In the genomic region with DNA sequence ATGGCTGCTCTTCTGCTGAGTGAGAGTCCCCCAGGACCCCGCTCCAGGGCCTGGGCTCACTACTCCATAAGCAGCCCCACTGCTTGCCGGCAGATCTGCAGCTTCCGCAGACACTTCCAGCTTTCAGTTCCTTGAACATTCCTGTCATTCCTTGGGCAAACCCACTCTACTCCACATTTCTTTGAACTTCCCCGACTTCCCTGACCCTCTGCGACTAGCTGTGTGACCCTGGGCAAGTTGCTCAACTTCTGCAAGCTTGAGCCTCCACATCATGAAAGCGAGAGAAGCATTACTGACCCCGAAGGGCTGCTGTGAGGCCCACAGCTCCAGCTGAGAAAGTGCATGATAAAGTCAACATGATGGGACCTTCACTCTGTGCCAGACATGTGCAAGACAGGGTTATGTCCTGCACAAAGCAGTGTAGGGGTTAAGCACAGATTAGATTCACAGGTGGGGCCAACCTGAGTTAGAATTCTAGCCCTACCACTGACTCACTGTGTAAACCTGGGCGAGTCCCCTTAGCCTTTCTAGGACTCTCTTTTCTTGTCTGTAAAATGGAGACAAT, we compare ENCODE assay signal across 14 cellular contexts. TPM values are rescaled to one million over a fixed set of nuclear protein-coding genes. Genes with fewer than 3 reads are reported as not detected.
DNase-seq lines count a peak whose midpoint lies in the region; ATAC-seq and TF ChIP-seq lines count a peak whose summit lies in the region.
"Had no signal": no experiment of that assay in that cellular context is flagged by ENCODE, and none has a peak within 500 bp of the region (broad histone marks: within the 10 kb centered on the region; RNA-seq: fewer than 3 reads in every experiment).

No MANE protein-coding gene starts in this region.

- TF ChIP-seq CTCF in fibroblast of mammary gland (conservative IDR thresholded peaks at IDR 0.05; ENCODE audit: control insufficient read depth, insufficient read depth, low read depth, low read length): no peak
- no peak for TF ChIP-seq CTCF in upper lobe of right lung (IDR thresholded peaks at IDR 0.05)

- no peak overlapping the region for H3K23ac ChIP-seq in mesenchymal stem cell (ENCODE audit: low read length in 2 of 2)

- no peak overlapping the region for H2BK120ac ChIP-seq in mesenchymal stem cell (ENCODE audit: low read depth, low read length)

- no peak overlapping the region for H3K14ac ChIP-seq in mesenchymal stem cell (ENCODE audit: low read length in 2 of 2)

- no peak overlapping the region for H3K4ac ChIP-seq in mesenchymal stem cell (ENCODE audit: low read depth in 1 of 2, low read length in 2 of 2)

- no peak overlapping the region for H2AK5ac ChIP-seq in mesenchymal stem cell (ENCODE audit: low read length, severe bottlenecking)

- H3K27ac ChIP-seq in mesenchymal stem cell (ENCODE audit: low read length, poor library complexity, severe bottlenecking) (no peak overlapping the region), upper lobe of right lung (peak overlapping the region; percentile 6)
- H3K27ac ChIP-seq: body of pancreas had no signal

- no peak overlapping the region for H2BK12ac ChIP-seq in mesenchymal stem cell (ENCODE audit: low read length in 2 of 2)

- no peaks in the 10 kb centered on the region for H3K36me3 ChIP-seq in mesenchymal stem cell (ENCODE audit: control insufficient read depth in 1 of 2, insufficient read depth in 2 of 2, low read depth in 1 of 2, low read length in 2 of 2)
- H3K36me3 ChIP-seq in upper lobe of right lung: no peaks in the 10 kb centered on the region

- in situ Hi-C loops in G401 (cut with HindIII; ENCODE audit: low sequenced_read_pairs): no loop called here

- peak; percentile 83 for ATAC-seq in upper lobe of right lung
- no peak for ATAC-seq in stimulated activated naive CD8-positive, alpha-beta T cell treated with anti-CD3 and anti-CD28 coated beads, Interleukin-15, Interleukin-2, amounts not matched to agents 100 U/mL and 50 U/mL, for 24 hours
- ATAC-seq: body of pancreas, left ventricle myocardium superior had no signal

- DNase-seq in activated effector memory CD4-positive, alpha-beta T cell treated with anti-CD3 and anti-CD28 coated beads, Interleukin-2, amount 50 U/mL, for 16 hours: peak; percentile 42
- DNase-seq in activated effector memory CD4-positive, alpha-beta T cell treated with Interleukin-2 at 50 U/mL for 16 hours: no peak
- DNase-seq in fibroblast of mammary gland (ENCODE audit: low read depth) (peak; percentile 33), mesenchymal stem cell (peak; percentile 74), upper lobe of right lung (no peak), G401 (ENCODE audit: low spot score) (no peak), NCI-H2196 (lab: John Stamatoyannopoulos, UW; ENCODE audit: unreplicated experiment) (no peak)
- DNase-seq in stimulated activated naive CD8-positive, alpha-beta T cell treated with anti-CD3 and anti-CD28 coated beads, Interleukin-15, Interleukin-2, amounts not matched to agents 100 U/mL and 50 U/mL, for 24 hours: no peak
- DNase-seq: activated CD4-positive, alpha-beta memory T cell treated with anti-CD3 and anti-CD28 coated beads for 36 hours; effector CD8-positive, alpha-beta T cell; left ventricle myocardium superior; NCI-H187 treated with DMSO at 0.1 percent for 48 hours; SHP77 had no signal

- no peak overlapping the region for H3K18ac ChIP-seq in mesenchymal stem cell (ENCODE audit: low read depth in 1 of 2, low read length in 2 of 2)

- no peak overlapping the region for H4K8ac ChIP-seq in mesenchymal stem cell (ENCODE audit: low read length)

- H2AFZ ChIP-seq in mesenchymal stem cell (ENCODE audit: low read depth, low read length): no peak overlapping the region

- no peaks in the 10 kb centered on the region for H3K79me1 ChIP-seq in mesenchymal stem cell (replicated peaks; ENCODE audit: low read length, poor library complexity, severe bottlenecking)

- H2BK15ac ChIP-seq in mesenchymal stem cell (ENCODE audit: low read depth, poor library complexity, severe bottlenecking): no peak overlapping the region

- intact Hi-C loops in upper lobe of right lung (cut with DNase I): no loop called here

- H3K27me3 ChIP-seq in mesenchymal stem cell (ENCODE audit: control insufficient read depth in 1 of 2, insufficient read depth in 1 of 2, low read length in 2 of 2) (peaks cover 0 to 10% of the 10 kb centered on the region in 2 experiments), upper lobe of right lung (no peaks in the 10 kb centered on the region)
- H3K27me3 ChIP-seq: body of pancreas had no signal

- H3K9ac ChIP-seq in mesenchymal stem cell (ENCODE audit: low read length): no peak overlapping the region

- WGBS in mesenchymal stem cell: 7% methylated on average over 7 of the region's 8 CpGs

- H3K4me1 ChIP-seq in mesenchymal stem cell (ENCODE audit: control insufficient read depth, insufficient read depth, low read depth, low read length) (peaks cover 13% of the 10 kb centered on the region), upper lobe of right lung (peaks cover 13% of the 10 kb centered on the region)
- H3K4me1 ChIP-seq: body of pancreas had no signal

- H4K91ac ChIP-seq in mesenchymal stem cell (ENCODE audit: low read length): no peak overlapping the region

- H3K9me3 ChIP-seq in mesenchymal stem cell (ENCODE audit: control insufficient read depth, low read length) (no peaks in the 10 kb centered on the region), upper lobe of right lung (no peaks in the 10 kb centered on the region)
- H3K9me3 ChIP-seq: body of pancreas had no signal

- no peak overlapping the region for H2BK5ac ChIP-seq in mesenchymal stem cell (ENCODE audit: low read depth, low read length, poor library complexity, severe bottlenecking)

- H3K4me2 ChIP-seq in mesenchymal stem cell (ENCODE audit: low read length, poor library complexity, severe bottlenecking): no peak overlapping the region

- H3K4me3 ChIP-seq in fibroblast of mammary gland (ENCODE audit: control insufficient read depth, low read depth, low read length): no peak overlapping the region
- H3K4me3 ChIP-seq in mesenchymal stem cell (ENCODE audit: insufficient read depth in 1 of 2, low read depth in 1 of 2, low read length in 2 of 2): no peak overlapping the region
- H3K4me3 ChIP-seq in upper lobe of right lung: no peak overlapping the region
- H3K4me3 ChIP-seq: body of pancreas had no signal

RNA-seq across cellular contexts. Expression of gene THAP12, which starts 51.8 kb away (rescaled TPM):
- 25.9 TPM for polyA plus RNA-seq in mesenchymal stem cell (2013, experiment 1 of 2)
- 26.4 TPM for polyA plus RNA-seq in mesenchymal stem cell (2013, experiment 2 of 2)
- total RNA-seq in upper lobe of right lung: 36.8 TPM
- total RNA-seq in G401 (2014; rRNA removed; shearing (Covaris generic)): 62.3 and 82.0 TPM in 2 replicates

RNA-seq across cellular contexts. Expression of gene GVQW3, which starts 52.0 kb away (rescaled TPM):
- 0.99 TPM for polyA plus RNA-seq in mesenchymal stem cell (2013, experiment 1 of 2)
- 0.64 TPM for polyA plus RNA-seq in mesenchymal stem cell (2013, experiment 2 of 2)
- total RNA-seq in upper lobe of right lung: 2.0 TPM
- total RNA-seq in G401 (2014; rRNA removed; shearing (Covaris generic)): 1.4 and 5.2 TPM in 2 replicates

Comparison
In these comparisons a context has a peak if more than half of its experiments do, and no peak if none do; other contexts are left out.
1. DNase-seq: peak in activated effector memory CD4-positive, alpha-beta T cell treated with anti-CD3 and anti-CD28 coated beads, Interleukin-2, amount 50 U/mL, for 16 hours (single experiment), fibroblast of mammary gland (single experiment) and mesenchymal stem cell (single experiment); none in activated effector memory CD4-positive, alpha-beta T cell treated with Interleukin-2 at 50 U/mL for 16 hours (single experiment), upper lobe of right lung (single experiment), G401 (single experiment), NCI-H2196 (single experiment) and stimulated activated naive CD8-positive, alpha-beta T cell treated with anti-CD3 and anti-CD28 coated beads, Interleukin-15, Interleukin-2, amounts not matched to agents 100 U/mL and 50 U/mL, for 24 hours (single experiment).